In the genomic region with DNA sequence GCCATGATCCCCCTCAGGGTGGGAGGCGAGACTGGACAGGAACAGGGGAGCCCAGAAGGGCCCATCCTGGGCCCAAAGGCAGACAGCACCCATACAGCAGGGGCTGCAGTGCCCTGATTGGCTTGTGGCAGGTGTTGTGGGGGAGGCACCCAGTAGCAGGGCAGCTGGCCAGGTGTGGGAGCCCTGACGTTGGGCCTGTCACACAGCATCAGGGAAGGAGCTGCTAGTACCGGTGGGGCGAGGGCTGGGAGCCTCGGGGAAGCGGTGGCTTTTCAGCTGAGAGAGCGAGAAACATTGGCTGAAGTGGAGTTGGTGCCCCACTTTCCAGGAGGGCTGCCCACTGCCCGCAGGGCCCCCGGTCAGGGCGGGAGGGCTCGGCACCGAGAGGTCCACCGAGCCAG, we compare ENCODE assay signal across 2 cellular contexts.
A peak's percentile ranks its signal among the peaks of the same experiment; 100 is the strongest.
TF ChIP-seq lines count a peak whose summit lies in the region.

No MANE protein-coding gene starts in this region.

TF ChIP-seq in IMR-90, 13 proteins besides CTCF, POLR2A, EP300 and RAD21:
- TF ChIP-seq SMC3 (IDR thresholded peaks at IDR 0.05; ENCODE audit: low read depth, low read length) (no peak), RCOR1 (IDR thresholded peaks at IDR 0.05; ENCODE audit: insufficient replicate concordance, low read length) (no peak), BHLHE40 (IDR thresholded peaks at IDR 0.05; ENCODE audit: low read depth, low read length) (no peak), FOS (IDR thresholded peaks at IDR 0.05; ENCODE audit: low read depth, low read length) (no peak), RFX5 (IDR thresholded peaks at IDR 0.05; ENCODE audit: low read depth, low read length) (no peak), CHD1 (IDR thresholded peaks at IDR 0.05; ENCODE audit: low read depth, low read length) (no peak), CEBPB (IDR thresholded peaks at IDR 0.05; ENCODE audit: low read depth, low read length) (no peak), MAFK (IDR thresholded peaks at IDR 0.05; ENCODE audit: low read depth, low read length) (no peak), MAZ (IDR thresholded peaks at IDR 0.05; ENCODE audit: borderline replicate concordance, low read depth, low read length) (no peak), MXI1 (IDR thresholded peaks at IDR 0.05; ENCODE audit: borderline replicate concordance, low read depth, low read length) (no peak), NFE2L2 (IDR thresholded peaks at IDR 0.05; ENCODE audit: low read depth, low read length) (no peak)
- TF ChIP-seq, protein P1, sequence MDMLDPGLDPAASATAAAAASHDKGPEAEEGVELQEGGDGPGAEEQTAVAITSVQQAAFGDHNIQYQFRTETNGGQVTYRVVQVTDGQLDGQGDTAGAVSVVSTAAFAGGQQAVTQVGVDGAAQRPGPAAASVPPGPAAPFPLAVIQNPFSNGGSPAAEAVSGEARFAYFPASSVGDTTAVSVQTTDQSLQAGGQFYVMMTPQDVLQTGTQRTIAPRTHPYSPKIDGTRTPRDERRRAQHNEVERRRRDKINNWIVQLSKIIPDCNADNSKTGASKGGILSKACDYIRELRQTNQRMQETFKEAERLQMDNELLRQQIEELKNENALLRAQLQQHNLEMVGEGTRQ (IDR thresholded peaks at IDR 0.05; ENCODE audit: low read depth, low read length), result no peak
- TF ChIP-seq, protein P2, sequence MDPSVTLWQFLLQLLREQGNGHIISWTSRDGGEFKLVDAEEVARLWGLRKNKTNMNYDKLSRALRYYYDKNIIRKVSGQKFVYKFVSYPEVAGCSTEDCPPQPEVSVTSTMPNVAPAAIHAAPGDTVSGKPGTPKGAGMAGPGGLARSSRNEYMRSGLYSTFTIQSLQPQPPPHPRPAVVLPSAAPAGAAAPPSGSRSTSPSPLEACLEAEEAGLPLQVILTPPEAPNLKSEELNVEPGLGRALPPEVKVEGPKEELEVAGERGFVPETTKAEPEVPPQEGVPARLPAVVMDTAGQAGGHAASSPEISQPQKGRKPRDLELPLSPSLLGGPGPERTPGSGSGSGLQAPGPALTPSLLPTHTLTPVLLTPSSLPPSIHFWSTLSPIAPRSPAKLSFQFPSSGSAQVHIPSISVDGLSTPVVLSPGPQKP (IDR thresholded peaks at IDR 0.05; ENCODE audit: borderline replicate concordance, low read depth, low read length), result no peak

TF ChIP-seq in K562, 482 proteins besides CTCF, POLR2A, EP300 and RAD21:
- TF ChIP-seq RBFOX2 (IDR thresholded peaks at IDR 0.05; ENCODE audit: low read depth, low read length) (0 out of 2 replicates have a peak, but pooled peaks have one; percentile 26), NFIC (IDR thresholded peaks at IDR 0.05) (0 out of 2 replicates have a peak, but pooled peaks have one; percentile 32), TAL1 (IDR thresholded peaks at IDR 0.05) (no peak), EGR1 (conservative IDR thresholded peaks at IDR 0.05) (peak; percentile 29), CBFA2T3 (IDR thresholded peaks at IDR 0.05) (peak; percentile 62), KDM1A (IDR thresholded peaks at IDR 0.05) (no peak), CBFA2T2 (conservative IDR thresholded peaks at IDR 0.05) (peak; percentile 59), CXXC5 (CRISPR knock-in tag; IDR thresholded peaks at IDR 0.05) (0 out of 2 replicates have a peak, but pooled peaks have one; percentile 4), CHD1 (IDR thresholded peaks at IDR 0.05; ENCODE audit: low read length) (no peak)
- TF ChIP-seq, protein P3, sequence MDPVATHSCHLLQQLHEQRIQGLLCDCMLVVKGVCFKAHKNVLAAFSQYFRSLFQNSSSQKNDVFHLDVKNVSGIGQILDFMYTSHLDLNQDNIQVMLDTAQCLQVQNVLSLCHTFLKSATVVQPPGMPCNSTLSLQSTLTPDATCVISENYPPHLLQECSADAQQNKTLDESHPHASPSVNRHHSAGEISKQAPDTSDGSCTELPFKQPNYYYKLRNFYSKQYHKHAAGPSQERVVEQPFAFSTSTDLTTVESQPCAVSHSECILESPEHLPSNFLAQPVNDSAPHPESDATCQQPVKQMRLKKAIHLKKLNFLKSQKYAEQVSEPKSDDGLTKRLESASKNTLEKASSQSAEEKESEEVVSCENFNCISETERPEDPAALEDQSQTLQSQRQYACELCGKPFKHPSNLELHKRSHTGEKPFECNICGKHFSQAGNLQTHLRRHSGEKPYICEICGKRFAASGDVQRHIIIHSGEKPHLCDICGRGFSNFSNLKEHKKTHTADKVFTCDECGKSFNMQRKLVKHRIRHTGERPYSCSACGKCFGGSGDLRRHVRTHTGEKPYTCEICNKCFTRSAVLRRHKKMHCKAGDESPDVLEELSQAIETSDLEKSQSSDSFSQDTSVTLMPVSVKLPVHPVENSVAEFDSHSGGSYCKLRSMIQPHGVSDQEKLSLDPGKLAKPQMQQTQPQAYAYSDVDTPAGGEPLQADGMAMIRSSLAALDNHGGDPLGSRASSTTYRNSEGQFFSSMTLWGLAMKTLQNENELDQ (CRISPR knock-in tag; IDR thresholded peaks at IDR 0.05; ENCODE audit: borderline replicate concordance), result no peak
- TF ChIP-seq, protein P4, sequence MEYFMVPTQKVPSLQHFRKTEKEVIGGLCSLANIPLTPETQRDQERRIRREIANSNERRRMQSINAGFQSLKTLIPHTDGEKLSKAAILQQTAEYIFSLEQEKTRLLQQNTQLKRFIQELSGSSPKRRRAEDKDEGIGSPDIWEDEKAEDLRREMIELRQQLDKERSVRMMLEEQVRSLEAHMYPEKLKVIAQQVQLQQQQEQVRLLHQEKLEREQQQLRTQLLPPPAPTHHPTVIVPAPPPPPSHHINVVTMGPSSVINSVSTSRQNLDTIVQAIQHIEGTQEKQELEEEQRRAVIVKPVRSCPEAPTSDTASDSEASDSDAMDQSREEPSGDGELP (CRISPR knock-in tag; IDR thresholded peaks at IDR 0.05; ENCODE audit: borderline replicate concordance), result 0 out of 2 replicates have a peak, but pooled peaks have one; percentile 21
